In genomic region chr20:3741846-3742458, GRCh38 we compare ENCODE assay signal across 3 cellular contexts.
TF ChIP-seq lines count a peak whose summit lies in the region.

No MANE protein-coding gene starts in this region.

TF ChIP-seq in SK-N-SH, 30 proteins besides CTCF, POLR2A, EP300 and RAD21:
- no peak for TF ChIP-seq CHD2 (IDR thresholded peaks at IDR 0.05; ENCODE audit: low read length, partially characterized antibody)
- TF ChIP-seq, protein P1, sequence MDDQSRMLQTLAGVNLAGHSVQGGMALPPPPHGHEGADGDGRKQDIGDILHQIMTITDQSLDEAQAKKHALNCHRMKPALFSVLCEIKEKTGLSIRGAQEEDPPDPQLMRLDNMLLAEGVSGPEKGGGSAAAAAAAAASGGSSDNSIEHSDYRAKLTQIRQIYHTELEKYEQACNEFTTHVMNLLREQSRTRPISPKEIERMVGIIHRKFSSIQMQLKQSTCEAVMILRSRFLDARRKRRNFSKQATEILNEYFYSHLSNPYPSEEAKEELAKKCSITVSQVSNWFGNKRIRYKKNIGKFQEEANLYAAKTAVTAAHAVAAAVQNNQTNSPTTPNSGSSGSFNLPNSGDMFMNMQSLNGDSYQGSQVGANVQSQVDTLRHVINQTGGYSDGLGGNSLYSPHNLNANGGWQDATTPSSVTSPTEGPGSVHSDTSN (IDR thresholded peaks at IDR 0.05), result no peak
- TF ChIP-seq RFX5 (IDR thresholded peaks at IDR 0.05; ENCODE audit: low read length), result no peak

TF ChIP-seq in SK-N-SH treated with all-trans-retinoic acid at 6 μM for 48 hours, 23 proteins besides CTCF, POLR2A, EP300 and RAD21:
- TF ChIP-seq PPARA (CRISPR knock-in tag; IDR thresholded peaks at IDR 0.05; ENCODE audit: borderline replicate concordance) (no peak), ZFP3 (CRISPR knock-in tag; IDR thresholded peaks at IDR 0.05) (no peak), ZFP30 (CRISPR knock-in tag; IDR thresholded peaks at IDR 0.05) (no peak), ZNF70 (CRISPR knock-in tag; IDR thresholded peaks at IDR 0.05) (no peak), POU6F1 (CRISPR knock-in tag; IDR thresholded peaks at IDR 0.05; ENCODE audit: borderline replicate concordance, low read depth) (no peak), OSR1 (CRISPR knock-in tag; IDR thresholded peaks at IDR 0.05) (no peak), CSDC2 (CRISPR knock-in tag; IDR thresholded peaks at IDR 0.05) (no peak), ISL1 (CRISPR knock-in tag; IDR thresholded peaks at IDR 0.05) (no peak), ZC3H10 (CRISPR knock-in tag; IDR thresholded peaks at IDR 0.05) (no peak), TCF4 (CRISPR knock-in tag; IDR thresholded peaks at IDR 0.05; ENCODE audit: borderline replicate concordance) (no peak)

TF ChIP-seq in H1, 55 proteins besides CTCF, POLR2A, EP300 and RAD21:
- TF ChIP-seq YY1 (IDR thresholded peaks at IDR 0.05; ENCODE audit: low read depth, low read length) (peak; percentile 49; the same call in 1 of the 2 replicates), MAFK (IDR thresholded peaks at IDR 0.05; ENCODE audit: low read depth, low read length) (no peak), ATF3 (IDR thresholded peaks at IDR 0.05; ENCODE audit: insufficient read depth, low read depth, low read length) (no peak), SP1 (IDR thresholded peaks at IDR 0.05; ENCODE audit: low read depth, low read length) (no peak), JUND (IDR thresholded peaks at IDR 0.05; ENCODE audit: low read length) (no peak), KDM4A (IDR thresholded peaks at IDR 0.05; ENCODE audit: low read depth, low read length, severe bottlenecking) (no peak)
- TF ChIP-seq, protein P2, sequence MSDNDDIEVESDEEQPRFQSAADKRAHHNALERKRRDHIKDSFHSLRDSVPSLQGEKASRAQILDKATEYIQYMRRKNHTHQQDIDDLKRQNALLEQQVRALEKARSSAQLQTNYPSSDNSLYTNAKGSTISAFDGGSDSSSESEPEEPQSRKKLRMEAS (IDR thresholded peaks at IDR 0.05), result no peak
